1 cellular context compared by ENCODE assay signal in genomic region chr1:201399352-201400126, GRCh38.
TF ChIP-seq lines count a peak whose summit lies in the region.

No MANE protein-coding gene starts in this region.

TF ChIP-seq in HepG2, 621 proteins besides CTCF, POLR2A, EP300 and RAD21 (continued from another document and continues in another):
- TF ChIP-seq DZIP1 (CRISPR knock-in tag; IDR thresholded peaks at IDR 0.05), result no peak
- no peak for TF ChIP-seq ZNF337 (CRISPR knock-in tag; IDR thresholded peaks at IDR 0.05; ENCODE audit: borderline replicate concordance, low read depth)
- no peak for TF ChIP-seq PLRG1 (conservative IDR thresholded peaks at IDR 0.05)
- no peak for TF ChIP-seq TEAD2 (CRISPR knock-in tag; IDR thresholded peaks at IDR 0.05)
- peak; percentile 27; the same call in 1 of the 2 replicates for TF ChIP-seq HNF4G (IDR thresholded peaks at IDR 0.05; ENCODE audit: borderline replicate concordance, low read depth, low read length)
- TF ChIP-seq HNF4G (CRISPR knock-in tag; IDR thresholded peaks at IDR 0.05; ENCODE audit: borderline replicate concordance, low read depth), result peak; percentile 70; the same call in 1 of the 2 replicates
- TF ChIP-seq NR2F6 (IDR thresholded peaks at IDR 0.05), result no peak
- peak; percentile 47; the same call in 1 of the 2 replicates for TF ChIP-seq NR2F6 (CRISPR knock-in tag; IDR thresholded peaks at IDR 0.05)
- no peak; the same call in 1 of the 2 replicates for TF ChIP-seq ZNF639 (CRISPR knock-in tag; conservative IDR thresholded peaks at IDR 0.05)
- 0 out of 2 replicates have a peak, but pooled peaks have one; percentile 34 for TF ChIP-seq SNAPC2 (CRISPR knock-in tag; IDR thresholded peaks at IDR 0.05)
- TF ChIP-seq NBN (conservative IDR thresholded peaks at IDR 0.05), result no peak
- peak; percentile 78 for TF ChIP-seq PATZ1 (CRISPR knock-in tag; IDR thresholded peaks at IDR 0.05)
- TF ChIP-seq ZNF75D (CRISPR knock-in tag; IDR thresholded peaks at IDR 0.05; ENCODE audit: borderline replicate concordance), result 0 out of 2 replicates have a peak, but pooled peaks have one; percentile 33
- peak; percentile 66; the same call in 1 of the 2 replicates for TF ChIP-seq NKX3-1 (CRISPR knock-in tag; IDR thresholded peaks at IDR 0.05)
- TF ChIP-seq MIXL1 (CRISPR knock-in tag; IDR thresholded peaks at IDR 0.05), result no peak
- no peak for TF ChIP-seq PHF20 (CRISPR knock-in tag; IDR thresholded peaks at IDR 0.05)
- TF ChIP-seq DMAP1 (CRISPR knock-in tag; IDR thresholded peaks at IDR 0.05), result 0 out of 2 replicates have a peak, but pooled peaks have one; percentile 41
- no peak; the same call in none of the 2 replicates for TF ChIP-seq ELF3 (CRISPR knock-in tag; IDR thresholded peaks at IDR 0.05)
- TF ChIP-seq ZNF776 (CRISPR knock-in tag; IDR thresholded peaks at IDR 0.05), result peak; percentile 77; the same call in 1 of the 2 replicates
- TF ChIP-seq ZHX2 (IDR thresholded peaks at IDR 0.05; ENCODE audit: low read depth), result no peak
- peak; percentile 77; the same call in 1 of the 2 replicates for TF ChIP-seq ZHX2 (CRISPR knock-in tag; IDR thresholded peaks at IDR 0.05; ENCODE audit: borderline replicate concordance)
- TF ChIP-seq KDM1A (CRISPR knock-in tag; IDR thresholded peaks at IDR 0.05), result no peak
- TF ChIP-seq HNF4A (CRISPR knock-in tag; IDR thresholded peaks at IDR 0.05), result peak; percentile 87
- TF ChIP-seq ZKSCAN8 (CRISPR knock-in tag; IDR thresholded peaks at IDR 0.05; ENCODE audit: borderline replicate concordance), result no peak
- peak; percentile 63; the same call in 1 of the 2 replicates for TF ChIP-seq CCDC6 (CRISPR knock-in tag; IDR thresholded peaks at IDR 0.05)
- peak; percentile 35; the same call in 1 of the 2 replicates for TF ChIP-seq GMEB1 (CRISPR knock-in tag; IDR thresholded peaks at IDR 0.05; ENCODE audit: borderline replicate concordance)
- TF ChIP-seq SIX4 (CRISPR knock-in tag; IDR thresholded peaks at IDR 0.05), result no peak
- peak; percentile 79; the same call in 1 of the 2 replicates for TF ChIP-seq ZNF615 (CRISPR knock-in tag; IDR thresholded peaks at IDR 0.05; ENCODE audit: borderline replicate concordance)
- peak; percentile 90 for TF ChIP-seq POLR2G (IDR thresholded peaks at IDR 0.05; ENCODE audit: low read depth, low read length)
- no peak for TF ChIP-seq ZNF10 (CRISPR knock-in tag; IDR thresholded peaks at IDR 0.05; ENCODE audit: borderline replicate concordance, low read depth)
- TF ChIP-seq MED1 (CRISPR knock-in tag; IDR thresholded peaks at IDR 0.05), result peak; percentile 62; the same call in 1 of the 2 replicates
- TF ChIP-seq ESRRA (CRISPR knock-in tag; IDR thresholded peaks at IDR 0.05; ENCODE audit: low read depth), result 0 out of 2 replicates have a peak, but pooled peaks have one; percentile 32
- TF ChIP-seq ARNTL (CRISPR knock-in tag; IDR thresholded peaks at IDR 0.05), result peak; percentile 83
- TF ChIP-seq ZGPAT (CRISPR knock-in tag; IDR thresholded peaks at IDR 0.05), result peak; percentile 81; the same call in 1 of the 2 replicates
- peak; percentile 71; the same call in 1 of the 2 replicates for TF ChIP-seq MYPOP (CRISPR knock-in tag; IDR thresholded peaks at IDR 0.05)
- no peak for TF ChIP-seq ZNF326 (CRISPR knock-in tag; IDR thresholded peaks at IDR 0.05; ENCODE audit: borderline replicate concordance)
- TF ChIP-seq ZNF790 (CRISPR knock-in tag; IDR thresholded peaks at IDR 0.05; ENCODE audit: borderline replicate concordance), result peak; percentile 63; the same call in 1 of the 2 replicates
- peak; percentile 38 for TF ChIP-seq SRSF1 (optimal IDR thresholded peaks at IDR 0.05; ENCODE audit: low read depth, low read length)
- TF ChIP-seq ZNF792 (CRISPR knock-in tag; IDR thresholded peaks at IDR 0.05), result peak; percentile 37; the same call in 1 of the 2 replicates
- TF ChIP-seq CBFB (CRISPR knock-in tag; IDR thresholded peaks at IDR 0.05), result no peak
- peak; percentile 65; the same call in 1 of the 2 replicates for TF ChIP-seq GABPB1 (CRISPR knock-in tag; IDR thresholded peaks at IDR 0.05)
- TF ChIP-seq LRRFIP1 (CRISPR knock-in tag; conservative IDR thresholded peaks at IDR 0.05), result no peak
